Comparison of ENCODE assay signal across 16 cellular contexts in the genomic region with DNA sequence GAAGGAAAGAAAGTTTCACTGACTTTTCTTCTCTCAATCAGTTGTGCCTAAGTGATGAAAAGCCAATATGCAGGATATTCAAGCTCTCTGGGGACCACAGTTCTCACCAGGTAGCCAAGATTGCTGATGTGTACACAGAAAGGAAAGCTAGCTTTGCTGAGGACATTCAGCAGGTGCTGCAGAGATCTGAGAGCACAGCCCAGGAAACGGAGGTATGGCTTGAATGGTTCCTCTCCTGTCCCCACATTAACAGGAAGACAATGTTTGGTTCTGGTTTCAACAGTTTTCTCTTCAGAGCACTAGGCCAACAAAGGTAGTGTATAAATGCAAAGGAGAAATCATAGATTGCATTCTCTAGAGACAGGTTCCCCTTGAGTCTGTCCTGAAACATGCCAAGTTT.
DNase-seq lines count a peak whose midpoint lies in the region; ATAC-seq lines count a peak whose summit lies in the region.
"Had no signal": no experiment of that assay in that cellular context is flagged by ENCODE, and none has a peak within 500 bp of the region (broad histone marks: within the 10 kb centered on the region; RNA-seq: fewer than 3 reads in every experiment).

No MANE protein-coding gene starts in this region.

- H3K4me3 ChIP-seq in BLaER1 = no peak overlapping the region
- no peak overlapping the region for H3K4me3 ChIP-seq in effector memory CD4-positive, alpha-beta T cell (ENCODE audit: insufficient read depth, low read depth, low read length, poor library complexity, severe bottlenecking)

- peaks cover 53% of the 10 kb centered on the region for H3K4me1 ChIP-seq in BLaER1
- H3K4me1 ChIP-seq in effector memory CD4-positive, alpha-beta T cell (ENCODE audit: control insufficient read depth, insufficient read depth, low read length, poor library complexity, severe bottlenecking) = no peaks in the 10 kb centered on the region

- no peaks in the 10 kb centered on the region for H3K36me3 ChIP-seq in BLaER1
- H3K36me3 ChIP-seq in effector memory CD4-positive, alpha-beta T cell (ENCODE audit: control insufficient read depth, insufficient read depth, low read length) = no peaks in the 10 kb centered on the region
- H3K36me3 ChIP-seq: neutrophil had no signal

- H3K27ac ChIP-seq in BLaER1 = no peak overlapping the region
- H3K27ac ChIP-seq in effector memory CD4-positive, alpha-beta T cell (ENCODE audit: insufficient read depth, low read length, poor library complexity, severe bottlenecking) = no peak overlapping the region
- H3K27ac ChIP-seq: neutrophil had no signal

- H3K9me3 Mint-ChIP-seq in activated naive CD8-positive, alpha-beta T cell treated with anti-CD3 and anti-CD28 coated beads, Interleukin-2, amount 10 ng/mL, durations not matched to agents 7 days and 5 days = peaks cover 2% of the 10 kb centered on the region

- no peaks in the 10 kb centered on the region for H4K20me1 ChIP-seq in BLaER1

- no peak for DNase-seq in activated naive CD8-positive, alpha-beta T cell treated with anti-CD3 and anti-CD28 coated beads, Interleukin-2, amount 10 ng/mL, durations not matched to agents 7 days and 5 days
- DNase-seq in iPS-NIHi11 (ENCODE audit: low spot score) (no peak), NCI-H187 treated with DMSO at 0.1 percent for 48 hours (lab: John Stamatoyannopoulos, UW) (no peak)
- no peak for DNase-seq in effector memory CD4-positive, alpha-beta T cell
- DNase-seq: activated CD4-positive, CD25-positive, alpha-beta regulatory T cell; effector CD4-positive, alpha-beta T cell; GOT3; NCI-H146; NCI-H226; SHP77 treated with DMSO at 0.1 percent for 48 hours had no signal

- H3K36me3 Mint-ChIP-seq in activated naive CD8-positive, alpha-beta T cell treated with anti-CD3 and anti-CD28 coated beads, Interleukin-2, amount 10 ng/mL, durations not matched to agents 7 days and 5 days = peaks cover 4% of the 10 kb centered on the region

- H3K4me2 ChIP-seq in BLaER1 = peak overlapping the region; percentile 46

- peak overlapping the region; percentile 20 for H3K4me3 Mint-ChIP-seq in activated naive CD8-positive, alpha-beta T cell treated with anti-CD3 and anti-CD28 coated beads, Interleukin-2, amount 10 ng/mL, durations not matched to agents 7 days and 5 days
- H3K4me3 Mint-ChIP-seq: T-helper 1 cell treated with Interleukin-12 subunit alpha and Interleukin-12 subunit beta and Interleukin-4 antibody, amounts not matched to agents 30 μg/mL and 1 μg/mL, for 36 hours had no signal

- POLR2A ChIA-PET in activated naive CD8-positive, alpha-beta T cell treated with anti-CD3 and anti-CD28 coated beads, Interleukin-2, amount 10 ng/mL, durations not matched to agents 7 days and 5 days (lab: Charles Lee) = no interaction called here

- no peak overlapping the region for H3K9ac ChIP-seq in BLaER1

- peaks cover 18% of the 10 kb centered on the region for H3K9me3 ChIP-seq in BLaER1
- H3K9me3 ChIP-seq in effector memory CD4-positive, alpha-beta T cell (ENCODE audit: control insufficient read depth, low read length) = no peaks in the 10 kb centered on the region
- H3K9me3 ChIP-seq: neutrophil had no signal

- no peaks in the 10 kb centered on the region for H3K27me3 Mint-ChIP-seq in activated naive CD8-positive, alpha-beta T cell treated with anti-CD3 and anti-CD28 coated beads, Interleukin-2, amount 10 ng/mL, durations not matched to agents 7 days and 5 days

- ATAC-seq in GM18508 (IDR thresholded peaks at IDR 0.05; ENCODE audit: insufficient read depth, unreplicated experiment) = peak; percentile 70
- peak; percentile 43 for ATAC-seq in HG02885 (IDR thresholded peaks at IDR 0.05; ENCODE audit: poor library complexity, unreplicated experiment)
- peak; percentile 89 for ATAC-seq in activated naive CD8-positive, alpha-beta T cell treated with anti-CD3 and anti-CD28 coated beads, Interleukin-2, amount 10 ng/mL, durations not matched to agents 7 days and 5 days (ENCODE audit: low read depth)
- no peak for ATAC-seq in HG02970 (IDR thresholded peaks at IDR 0.05; ENCODE audit: low FRiP score, unreplicated experiment)

- peaks cover 26% of the 10 kb centered on the region for H3K4me1 Mint-ChIP-seq in activated naive CD8-positive, alpha-beta T cell treated with anti-CD3 and anti-CD28 coated beads, Interleukin-2, amount 10 ng/mL, durations not matched to agents 7 days and 5 days

- no peaks in the 10 kb centered on the region for H3K27me3 ChIP-seq in BLaER1
- H3K27me3 ChIP-seq in effector memory CD4-positive, alpha-beta T cell (replicated peaks; ENCODE audit: control insufficient read depth, insufficient read depth, low read length, poor library complexity, severe bottlenecking) = no peaks in the 10 kb centered on the region
- H3K27me3 ChIP-seq: neutrophil had no signal

- H3K27ac Mint-ChIP-seq in activated naive CD8-positive, alpha-beta T cell treated with anti-CD3 and anti-CD28 coated beads, Interleukin-2, amount 10 ng/mL, durations not matched to agents 7 days and 5 days = peak overlapping the region; percentile 78
- H3K27ac Mint-ChIP-seq: T-helper 1 cell treated with Interleukin-12 subunit alpha and Interleukin-12 subunit beta and Interleukin-4 antibody, amounts not matched to agents 30 μg/mL and 1 μg/mL, for 36 hours had no signal
